Comparison of ENCODE assay signal across 8 cellular contexts in genomic region chr1:181189691-181190361, GRCh38.
DNase-seq lines count a peak whose midpoint lies in the region; ATAC-seq and TF ChIP-seq lines count a peak whose summit lies in the region.

No MANE protein-coding gene starts in this region.

- TF ChIP-seq POLR2A in stomach (IDR thresholded peaks at IDR 0.05): no peak

- POLR2A ChIA-PET in OCI-LY7 (lab: Charles Lee): interaction anchor here (0.6 kb wide), 1 partner anchor 1452 kb away, joined by 3 read pairs; no protein-coding TSS in a partner anchor

- H3K4me1 Mint-ChIP-seq in activated T-cell treated with anti-CD3 and anti-CD28 coated beads, Interleukin-2, amount 50 U/mL, for 4 hours (ENCODE audit: low read depth): peaks cover 5% of the 10 kb centered on the region
- peaks cover 3% of the 10 kb centered on the region for H3K4me1 Mint-ChIP-seq in neural progenitor cell

- H3K36me3 Mint-ChIP-seq in activated T-cell treated with anti-CD3 and anti-CD28 coated beads, Interleukin-2, amount 50 U/mL, for 4 hours (ENCODE audit: insufficient read depth): no peaks in the 10 kb centered on the region
- no peaks in the 10 kb centered on the region for H3K36me3 Mint-ChIP-seq in neural progenitor cell

- peak; percentile 66 for ATAC-seq in HG03342 (IDR thresholded peaks at IDR 0.05; ENCODE audit: unreplicated experiment)
- ATAC-seq in activated T-cell treated with anti-CD3 and anti-CD28 coated beads, Interleukin-2, amount 50 U/mL, for 4 hours: peak; percentile 91 to 96

- peaks cover 7% of the 10 kb centered on the region for H3K27me3 Mint-ChIP-seq in activated T-cell treated with anti-CD3 and anti-CD28 coated beads, Interleukin-2, amount 50 U/mL, for 4 hours (ENCODE audit: low read depth)
- peaks cover 8% of the 10 kb centered on the region for H3K27me3 Mint-ChIP-seq in neural progenitor cell (ENCODE audit: insufficient read depth, low read depth)

- H3K9me2 ChIP-seq in OCI-LY7 (ENCODE audit: insufficient read depth, low read length): no peaks in the 10 kb centered on the region

- CTCF ChIA-PET in OCI-LY7 (lab: Charles Lee; ENCODE audit: unreplicated experiment): no interaction called here

- 5 to 10% (median 7%) methylated on average over 25 to 40 of the region's 40 CpGs for WGBS in stomach, 5 donors

- no peaks in the 10 kb centered on the region for H3K79me2 ChIP-seq in OCI-LY7 (ENCODE audit: insufficient read depth, low read depth, low read length)
- H3K79me2 ChIP-seq in neural progenitor cell (ENCODE audit: low read depth): no peaks in the 10 kb centered on the region

- peak overlapping the region; percentile 39; the same call in 1 of the 2 replicates for H3K4me2 ChIP-seq in OCI-LY7 (ENCODE audit: low read length)
- H3K4me2 ChIP-seq in neural progenitor cell: peak overlapping the region; percentile 88

- no peak overlapping the region for H3K9ac ChIP-seq in neural progenitor cell

- no peak overlapping the region for H3K4me3 ChIP-seq in OCI-LY7 (ENCODE audit: low read depth, low read length, poor library complexity, severe bottlenecking)
- H3K4me3 ChIP-seq in neural progenitor cell: peak overlapping the region; percentile 53
- H3K4me3 ChIP-seq in stomach: peak overlapping the region; percentile 19 to 45 (median 32)

- no TSS peak for BruUV-seq in OCI-LY7 (replicated peaks; lab: Mats Ljungman, UMichigan)

- no peaks in the 10 kb centered on the region for H3K9me3 ChIP-seq in OCI-LY7 (ENCODE audit: low read length)
- no peaks in the 10 kb centered on the region for H3K9me3 ChIP-seq in neural progenitor cell (ENCODE audit: low read depth)
- no peaks in the 10 kb centered on the region for H3K9me3 ChIP-seq in stomach

- no peak for TF ChIP-seq EP300 in stomach (IDR thresholded peaks at IDR 0.05)

- intact Hi-C loops in OCI-LY7 (cut with micrococcal nuclease; ENCODE audit: unreplicated experiment): loop anchor here (1.0 kb wide), 1 partner anchor 233 kb away; no protein-coding TSS in a partner anchor
- intact Hi-C loops in stomach (cut with DNase I; ENCODE audit: low total_unique reads): loop anchor here (5.0 kb wide), 1 partner anchor 237 kb away; no protein-coding TSS in a partner anchor

- TF ChIP-seq CTCF in OCI-LY7 (conservative IDR thresholded peaks at IDR 0.05; ENCODE audit: low read length) (peak; percentile 95), neural progenitor cell (IDR thresholded peaks at IDR 0.05) (peak; percentile 100), stomach (IDR thresholded peaks at IDR 0.05) (peak in 5 of 7 experiments; percentile 81 to 99 (median 98))

- H3K4me1 ChIP-seq in OCI-LY7 (ENCODE audit: insufficient read depth, low read length, poor library complexity, severe bottlenecking): no peaks in the 10 kb centered on the region
- H3K4me1 ChIP-seq in neural progenitor cell: no peaks in the 10 kb centered on the region
- peaks cover 8 to 11% (median 11%) of the 10 kb centered on the region in 4 donors for H3K4me1 ChIP-seq in stomach

- peak overlapping the region; percentile 4 for H3K4me3 Mint-ChIP-seq in activated T-cell treated with anti-CD3 and anti-CD28 coated beads, Interleukin-2, amount 50 U/mL, for 4 hours
- peak overlapping the region; percentile 71 for H3K4me3 Mint-ChIP-seq in neural progenitor cell

- H3K9me3 Mint-ChIP-seq in activated T-cell treated with anti-CD3 and anti-CD28 coated beads, Interleukin-2, amount 50 U/mL, for 4 hours: no peaks in the 10 kb centered on the region
- H3K9me3 Mint-ChIP-seq in neural progenitor cell: peaks cover 7% of the 10 kb centered on the region

- peaks cover 15% of the 10 kb centered on the region for H3K27me3 ChIP-seq in neural progenitor cell
- peaks cover 0 to 38% (median 0%) of the 10 kb centered on the region in 3 donors for H3K27me3 ChIP-seq in stomach

- H4K20me1 ChIP-seq in OCI-LY7 (ENCODE audit: insufficient read depth, low read length) (no peaks in the 10 kb centered on the region), neural progenitor cell (ENCODE audit: low read depth) (no peaks in the 10 kb centered on the region)

- H3K27ac ChIP-seq in OCI-LY7 (ENCODE audit: low read depth, low read length, poor library complexity, severe bottlenecking) (no peak overlapping the region), neural progenitor cell (no peak overlapping the region), stomach (no peak overlapping the region)

- H3K36me3 ChIP-seq in OCI-LY7 (ENCODE audit: insufficient read depth, low read length): no peaks in the 10 kb centered on the region
- H3K36me3 ChIP-seq in neural progenitor cell: no peaks in the 10 kb centered on the region
- H3K36me3 ChIP-seq in stomach: no peaks in the 10 kb centered on the region

- no peaks in the 10 kb centered on the region for H3F3A ChIP-seq in neural progenitor cell (ENCODE audit: low read depth)

- H2AFZ ChIP-seq in OCI-LY7 (ENCODE audit: low read length) (no peak overlapping the region), neural progenitor cell (replicated peaks) (peak overlapping the region; percentile 88)

- H3K27ac Mint-ChIP-seq in neural progenitor cell: no peak overlapping the region

- DNase-seq in NCI-H446 (lab: John Stamatoyannopoulos, UW) (peak; percentile 44 to 74), NCI-H446 treated with DMSO at 0.1 percent for 48 hours (lab: John Stamatoyannopoulos, UW) (no peak), OCI-LY7 (ENCODE audit: low spot score) (peak; percentile 41), fibroblast of peridontal ligament (ENCODE audit: extremely low read depth) (peak; percentile 37), neural progenitor cell (ENCODE audit: low spot score) (peak; percentile 84), stomach (peak; percentile 82)
- DNase-seq in activated T-cell treated with anti-CD3 and anti-CD28 coated beads, Interleukin-2, amount 50 U/mL, for 4 hours: peak; percentile 73
